10 cellular contexts compared by ENCODE assay signal in genomic region chr13:66887088-66887487, GRCh38.
DNase-seq lines count a peak whose midpoint lies in the region; ATAC-seq and TF ChIP-seq lines count a peak whose summit lies in the region.
"Had no signal": no experiment of that assay in that cellular context is flagged by ENCODE, and none has a peak within 500 bp of the region (broad histone marks: within the 10 kb centered on the region; RNA-seq: fewer than 3 reads in every experiment).

No MANE protein-coding gene starts in this region.

- TF ChIP-seq POLR2A in erythroblast (IDR thresholded peaks at IDR 0.05; ENCODE audit: low read length), result no peak

- ATAC-seq in GM21576 (IDR thresholded peaks at IDR 0.05; ENCODE audit: unreplicated experiment), result peak; percentile 87
- ATAC-seq: activated CD4-positive, CD25-positive, alpha-beta regulatory T cell treated with anti-CD3 and anti-CD28 coated beads, Interleukin-2, amount 50 U/mL, for 24 hours had no signal

- in situ Hi-C loops in Caki2 (cut with HindIII; ENCODE audit: low pct_unique_long_range_greater_than_20kb, low sequenced_read_pairs), result no loop called here

- peak; percentile 72 for DNase-seq in Caki2 (ENCODE audit: low read depth)
- peak; percentile 23 for DNase-seq in NCI-H1105 (lab: John Stamatoyannopoulos, UW)
- peak; percentile 33 for DNase-seq in germinal center (ENCODE audit: low spot score)
- no peak for DNase-seq in activated naive CD4-positive, alpha-beta T cell treated with Interleukin-2 at 50 U/mL for 16 hours
- DNase-seq in erythroblast (lab: John Stamatoyannopoulos, UW), result no peak
- no peak for DNase-seq in NCI-H526 treated with DMSO at 0.1 percent for 48 hours (lab: John Stamatoyannopoulos, UW)
- no peak for DNase-seq in NCI-H748 treated with DMSO at 0.1 percent for 48 hours (lab: John Stamatoyannopoulos, UW)
- DNase-seq: islet precursor cell had no signal

Comparison
In these comparisons a context has a peak if more than half of its experiments do, and no peak if none do; other contexts are left out.
1. DNase-seq: peak in Caki2 (single experiment), NCI-H1105 (single experiment) and germinal center (single experiment); none in activated naive CD4-positive, alpha-beta T cell treated with Interleukin-2 at 50 U/mL for 16 hours (single experiment), erythroblast (0 of 2), NCI-H526 treated with DMSO at 0.1 percent for 48 hours (single experiment) and NCI-H748 treated with DMSO at 0.1 percent for 48 hours (single experiment).